In genomic region chr7:75033064-75033463, GRCh38 we compare ENCODE assay signal across 15 cellular contexts. TPM values are rescaled to one million over a fixed set of nuclear protein-coding genes. Genes with fewer than 3 reads are reported as not detected.
A peak's percentile ranks its signal among the peaks of the same experiment; 100 is the strongest.
DNase-seq lines count a peak whose midpoint lies in the region; ATAC-seq, FAIRE-seq and TF ChIP-seq lines count a peak whose summit lies in the region.
"Had no signal": no experiment of that assay in that cellular context is flagged by ENCODE, and none has a peak within 500 bp of the region (broad histone marks: within the 10 kb centered on the region; RNA-seq: fewer than 3 reads in every experiment).

No MANE protein-coding gene starts in this region.

- no peak for TF ChIP-seq RAD21 in A549 (conservative IDR thresholded peaks at IDR 0.05 in 1 of 2, IDR thresholded peaks at IDR 0.05 in 1 of 2)

- TF ChIP-seq EP300 in A549 (IDR thresholded peaks at IDR 0.05) (no peak), gastroesophageal sphincter (IDR thresholded peaks at IDR 0.05) (no peak)

- WGBS in A549 (ENCODE audit: missing lambda C conversion rate): 80% methylated on average over 8 of the region's 8 CpGs
- 48 to 63% methylated on average over 6 of the region's 8 CpGs for WGBS in gastroesophageal sphincter (ENCODE audit: low coverage in 1 of 2), 2 donors

- TF ChIP-seq POLR2A in A549 (IDR thresholded peaks at IDR 0.05; ENCODE audit: low read length) (no peak), gastroesophageal sphincter (IDR thresholded peaks at IDR 0.05) (no peak)

- CTCF ChIA-PET in A549 (lab: Yijun Ruan, JAX): interaction anchor here (0.7 to 9.7 kb wide), 3 partner anchors 13 to 406 kb away, joined by 3 to 72 read pairs (median 5); no protein-coding TSS in a partner anchor

- H3K4me3 ChIP-seq in A549 (no peak overlapping the region), GM12864 (ENCODE audit: low read depth, low read length) (no peak overlapping the region), WERI-Rb-1 (ENCODE audit: low read depth, low read length) (no peak overlapping the region), gastroesophageal sphincter (no peak overlapping the region)
- H3K4me3 ChIP-seq: esophagus muscularis mucosa, uterus had no signal

- peak; percentile 43 to 44 for DNase-seq in A549 (ENCODE audit: low read depth in 1 of 2, low spot score in 1 of 2)
- no peak for DNase-seq in GM12864 (ENCODE audit: low read depth)
- peak; percentile 66 for DNase-seq in WERI-Rb-1
- DNase-seq in iPS DF 4.7 (ENCODE audit: extremely low read depth, low spot score): peak; percentile 22
- DNase-seq in dedifferentiated amniotic fluid mesenchymal stem cell (ENCODE audit: extremely low spot score): no peak
- no peak for DNase-seq in GOT3 (lab: John Stamatoyannopoulos, UW)
- no peak for DNase-seq in head of caudate nucleus
- DNase-seq: activated B cell treated with CpG ODN at 0.5 μM for 24 hours; activated naive CD4-positive, alpha-beta T cell treated with anti-CD3 and anti-CD28 coated beads, Interleukin-2, amount 10 ng/mL, durations not matched to agents 7 days and 5 days; caudate nucleus; NCI-H1694; stimulated activated CD4-positive, alpha-beta T cell treated with anti-CD3 and anti-CD28 coated beads, Interleukin-2, amount 100 ng/mL, for 24 hours; uterus had no signal

- H3K4me1 ChIP-seq in A549 (no peaks in the 10 kb centered on the region), gastroesophageal sphincter (no peaks in the 10 kb centered on the region)
- H3K4me1 ChIP-seq: esophagus muscularis mucosa, uterus had no signal

- no peak overlapping the region for H3K4me2 ChIP-seq in A549

- no peak overlapping the region for H3K27ac ChIP-seq in A549
- H3K27ac ChIP-seq in WERI-Rb-1: no peak overlapping the region
- H3K27ac ChIP-seq in gastroesophageal sphincter: no peak overlapping the region
- H3K27ac ChIP-seq: esophagus muscularis mucosa, uterus had no signal

- ATAC-seq in A549 (peak in 1 of 2 experiments; percentile 64; a peak in 3 of 6 replicates), gastroesophageal sphincter (no peak)

- intact Hi-C loops in head of caudate nucleus (cut with DNase I): no loop called here

- H3K9me3 ChIP-seq in A549 (no peaks in the 10 kb centered on the region), WERI-Rb-1 (ENCODE audit: severe bottlenecking) (no peaks in the 10 kb centered on the region), gastroesophageal sphincter (peaks cover 0 to 5% (median 0%) of the 10 kb centered on the region in 3 donors)
- H3K9me3 ChIP-seq: uterus had no signal

- H3K27me3 ChIP-seq in WERI-Rb-1 (ENCODE audit: insufficient read depth, low read depth, severe bottlenecking) (no peaks in the 10 kb centered on the region), gastroesophageal sphincter (no peaks in the 10 kb centered on the region)
- H3K27me3 ChIP-seq: esophagus muscularis mucosa, uterus had no signal

- peaks cover 7% of the 10 kb centered on the region; the same call in 1 of the 2 replicates for H3K36me3 ChIP-seq in WERI-Rb-1
- peaks cover 0 to 16% of the 10 kb centered on the region in 2 donors for H3K36me3 ChIP-seq in gastroesophageal sphincter
- H3K36me3 ChIP-seq: uterus had no signal

- no peak for FAIRE-seq in A549 (lab: Jason Lieb, UNC)

- POLR2A ChIA-PET in A549 (lab: Yijun Ruan, JAX): no interaction called here

- TF ChIP-seq CTCF in A549 (IDR thresholded peaks at IDR 0.05): no peak
- TF ChIP-seq CTCF in GM12864 (IDR thresholded peaks at IDR 0.05; ENCODE audit: low read depth, low read length, missing control alignments): peak; percentile 14
- TF ChIP-seq CTCF in WERI-Rb-1 (IDR thresholded peaks at IDR 0.05; ENCODE audit: low read depth, low read length): peak; percentile 53
- no peak for TF ChIP-seq CTCF in gastroesophageal sphincter (IDR thresholded peaks at IDR 0.05)

TF ChIP-seq in A549, 52 proteins besides CTCF, POLR2A, EP300 and RAD21:
- TF ChIP-seq, protein P1, sequence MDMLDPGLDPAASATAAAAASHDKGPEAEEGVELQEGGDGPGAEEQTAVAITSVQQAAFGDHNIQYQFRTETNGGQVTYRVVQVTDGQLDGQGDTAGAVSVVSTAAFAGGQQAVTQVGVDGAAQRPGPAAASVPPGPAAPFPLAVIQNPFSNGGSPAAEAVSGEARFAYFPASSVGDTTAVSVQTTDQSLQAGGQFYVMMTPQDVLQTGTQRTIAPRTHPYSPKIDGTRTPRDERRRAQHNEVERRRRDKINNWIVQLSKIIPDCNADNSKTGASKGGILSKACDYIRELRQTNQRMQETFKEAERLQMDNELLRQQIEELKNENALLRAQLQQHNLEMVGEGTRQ (IDR thresholded peaks at IDR 0.05): no peak
- no peak for TF ChIP-seq CHD2 (IDR thresholded peaks at IDR 0.05; ENCODE audit: low read length, partially characterized antibody)
- TF ChIP-seq GATA3 (IDR thresholded peaks at IDR 0.05; ENCODE audit: borderline replicate concordance): no peak
- TF ChIP-seq TFCP2L1 (CRISPR knock-in tag; IDR thresholded peaks at IDR 0.05): no peak
- TF ChIP-seq MAX (IDR thresholded peaks at IDR 0.05): no peak
- TF ChIP-seq E2F6 (IDR thresholded peaks at IDR 0.05; ENCODE audit: borderline replicate concordance, low read depth): no peak
- no peak for TF ChIP-seq HOXB5 (CRISPR knock-in tag; IDR thresholded peaks at IDR 0.05)
- TF ChIP-seq ZFP36 (IDR thresholded peaks at IDR 0.05; ENCODE audit: borderline replicate concordance, partially characterized antibody): no peak
- TF ChIP-seq PHF8 (IDR thresholded peaks at IDR 0.05; ENCODE audit: borderline replicate concordance, low read depth): no peak
- TF ChIP-seq HDAC2 (IDR thresholded peaks at IDR 0.05): no peak
- TF ChIP-seq, protein P2, sequence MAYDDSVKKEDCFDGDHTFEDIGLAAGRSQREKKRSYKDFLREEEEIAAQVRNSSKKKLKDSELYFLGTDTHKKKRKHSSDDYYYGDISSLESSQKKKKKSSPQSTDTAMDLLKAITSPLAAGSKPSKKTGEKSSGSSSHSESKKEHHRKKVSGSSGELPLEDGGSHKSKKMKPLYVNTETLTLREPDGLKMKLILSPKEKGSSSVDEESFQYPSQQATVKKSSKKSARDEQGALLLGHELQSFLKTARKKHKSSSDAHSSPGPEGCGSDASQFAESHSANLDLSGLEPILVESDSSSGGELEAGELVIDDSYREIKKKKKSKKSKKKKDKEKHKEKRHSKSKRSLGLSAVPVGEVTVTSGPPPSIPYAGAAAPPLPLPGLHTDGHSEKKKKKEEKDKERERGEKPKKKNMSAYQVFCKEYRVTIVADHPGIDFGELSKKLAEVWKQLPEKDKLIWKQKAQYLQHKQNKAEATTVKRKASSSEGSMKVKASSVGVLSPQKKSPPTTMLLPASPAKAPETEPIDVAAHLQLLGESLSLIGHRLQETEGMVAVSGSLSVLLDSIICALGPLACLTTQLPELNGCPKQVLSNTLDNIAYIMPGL (CRISPR knock-in tag; IDR thresholded peaks at IDR 0.05; ENCODE audit: borderline replicate concordance): no peak
- TF ChIP-seq ELK1 (IDR thresholded peaks at IDR 0.05; ENCODE audit: low read depth, low read length): no peak
- TF ChIP-seq, protein P3, sequence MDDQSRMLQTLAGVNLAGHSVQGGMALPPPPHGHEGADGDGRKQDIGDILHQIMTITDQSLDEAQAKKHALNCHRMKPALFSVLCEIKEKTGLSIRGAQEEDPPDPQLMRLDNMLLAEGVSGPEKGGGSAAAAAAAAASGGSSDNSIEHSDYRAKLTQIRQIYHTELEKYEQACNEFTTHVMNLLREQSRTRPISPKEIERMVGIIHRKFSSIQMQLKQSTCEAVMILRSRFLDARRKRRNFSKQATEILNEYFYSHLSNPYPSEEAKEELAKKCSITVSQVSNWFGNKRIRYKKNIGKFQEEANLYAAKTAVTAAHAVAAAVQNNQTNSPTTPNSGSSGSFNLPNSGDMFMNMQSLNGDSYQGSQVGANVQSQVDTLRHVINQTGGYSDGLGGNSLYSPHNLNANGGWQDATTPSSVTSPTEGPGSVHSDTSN (IDR thresholded peaks at IDR 0.05): no peak
- no peak for TF ChIP-seq MYC (IDR thresholded peaks at IDR 0.05; ENCODE audit: borderline replicate concordance, low read length)
- no peak for TF ChIP-seq FOXS1 (CRISPR knock-in tag; IDR thresholded peaks at IDR 0.05)
- no peak for TF ChIP-seq NFE2L2 (conservative IDR thresholded peaks at IDR 0.05; ENCODE audit: low read length)
- no peak for TF ChIP-seq EHF (CRISPR knock-in tag; IDR thresholded peaks at IDR 0.05)
- no peak for TF ChIP-seq KDM5A (IDR thresholded peaks at IDR 0.05)

RNA-seq across cellular contexts. Expression of gene RCC1L, which starts 40.5 kb away (rescaled TPM):
- 51.3 and 56.7 TPM in 2 replicates for polyA plus RNA-seq in A549 (2011; rRNA removed)
- 60.1 and 66.3 TPM in 2 replicates for polyA plus RNA-seq in A549 (2012; cell fraction: cytosol; rRNA removed)
- 56.4 and 66.5 TPM in 2 replicates for polyA plus RNA-seq in A549 (2012; cell fraction: nucleus; rRNA removed)
- polyA plus RNA-seq in A549 (2017; fragmentation: RNase III; extraction: RNeasy Plus Mini Kit Qiagen cat#74134 plus additional on column Dnase treatment): 55.3 to 59.6 TPM (median 57.5 TPM) in 3 replicates
- polyA minus RNA-seq in A549 (2011; rRNA and poly(A)+ RNA removed): 30.9 and 33.4 TPM in 2 replicates
- total RNA-seq in gastroesophageal sphincter: 10 to 100 TPM; 49.5 to 75.0 (median 60.8) TPM

RNA-seq across cellular contexts. Expression of gene GTF2IRD2B, which starts 59.3 kb away (rescaled TPM):
- polyA plus RNA-seq in A549 (2011; rRNA removed): 16.2 and 19.5 TPM in 2 replicates
- polyA plus RNA-seq in A549 (2012; cell fraction: cytosol; rRNA removed): 7.4 and 8.1 TPM in 2 replicates
- polyA plus RNA-seq in A549 (2012; cell fraction: nucleus; rRNA removed): 6.2 and 9.6 TPM in 2 replicates
- polyA plus RNA-seq in A549 (2017; fragmentation: RNase III; extraction: RNeasy Plus Mini Kit Qiagen cat#74134 plus additional on column Dnase treatment): 7.1 to 10.1 TPM (median 7.4 TPM) in 3 replicates
- polyA minus RNA-seq in A549 (2011; rRNA and poly(A)+ RNA removed): 9.2 and 17.4 TPM in 2 replicates
- total RNA-seq in gastroesophageal sphincter: 100 to 1,000 TPM in 1 of 4 donors, 10 to 100 TPM in 3; 60.1 to 106 (median 71.2) TPM

Comparison
In these comparisons a context has a peak if more than half of its experiments do, and no peak if none do; other contexts are left out.
1. DNase-seq: peak in A549 (2 of 2), WERI-Rb-1 (single experiment) and iPS DF 4.7 (single experiment); none in GM12864 (single experiment), dedifferentiated amniotic fluid mesenchymal stem cell (single experiment), GOT3 (single experiment) and head of caudate nucleus (0 of 42).
2. CTCF ChIP-seq: peak in GM12864 (single experiment) and WERI-Rb-1 (single experiment); none in A549 (single experiment) and gastroesophageal sphincter (0 of 4).